ENCODE assay signal across 19 cellular contexts in genomic region chr22:22039286-22040074, GRCh38.
"Had no signal": no experiment of that assay in that cellular context is flagged by ENCODE, and none has a peak within 500 bp of the region (broad histone marks: within the 10 kb centered on the region; RNA-seq: fewer than 3 reads in every experiment).

No MANE protein-coding gene starts in this region.

- H3K36me3 ChIP-seq: heart right ventricle, neural progenitor cell, pancreas, tibial artery, upper lobe of left lung had no signal

- H3K4me3 ChIP-seq: dorsolateral prefrontal cortex, heart right ventricle, mucosa of descending colon, neural progenitor cell, pancreas, tibial artery, upper lobe of left lung had no signal

- H3K4me2 ChIP-seq: neural progenitor cell had no signal

- H3K9ac ChIP-seq: neural progenitor cell had no signal

- H3K27ac ChIP-seq: dorsolateral prefrontal cortex, heart right ventricle, neural progenitor cell, pancreas, tibial artery, upper lobe of left lung had no signal

- DNase-seq: cortex of kidney; dorsolateral prefrontal cortex; effector CD8-positive, alpha-beta T cell; heart right ventricle; hypothalamus; kidney glomerular epithelial cell; mammary epithelial cell; mucosa of descending colon; naive thymus-derived CD8-positive, alpha-beta T cell; occipital lobe; pancreas; right cardiac atrium; small intestine; stimulated activated CD4-positive, alpha-beta T cell treated with anti-CD3 and anti-CD28 coated beads, Interleukin-12 subunit alpha, Interleukin-12 subunit beta, amount 100 ng/mL, for 4 hours; tibial artery; upper lobe of left lung had no signal

- ATAC-seq: heart right ventricle; mucosa of descending colon; naive thymus-derived CD8-positive, alpha-beta T cell; pancreas had no signal

- H3K4me1 ChIP-seq: heart right ventricle, pancreas, tibial artery, upper lobe of left lung had no signal

- FAIRE-seq: frontal cortex, islet of Langerhans, pancreas, small intestine had no signal

- H3K27me3 ChIP-seq: dorsolateral prefrontal cortex, pancreas, tibial artery, upper lobe of left lung had no signal

- H3K9me3 ChIP-seq: heart right ventricle, mucosa of descending colon, pancreas, tibial artery, upper lobe of left lung had no signal

- H2AFZ ChIP-seq: neural progenitor cell had no signal
